Comparison of ENCODE assay signal across 21 cellular contexts in the genomic region with DNA sequence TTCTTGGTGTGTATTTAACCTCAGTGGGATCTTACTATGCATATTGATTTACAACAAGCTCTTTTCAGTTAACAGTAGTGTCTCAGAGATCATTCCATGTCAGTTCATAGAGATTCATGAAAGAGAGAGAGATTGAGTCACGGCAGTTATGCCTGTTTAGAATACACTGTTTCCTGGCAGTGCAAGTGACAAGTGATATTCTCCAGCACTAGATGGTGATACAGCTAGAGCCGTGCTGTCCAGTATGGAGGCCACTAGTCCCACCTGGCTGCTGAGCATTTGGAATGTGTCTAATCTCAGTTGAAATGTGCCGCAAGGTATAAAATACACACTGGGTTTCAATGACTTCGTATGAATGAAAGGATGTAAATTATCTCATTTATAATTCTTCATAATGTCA.
A peak's percentile ranks its signal among the peaks of the same experiment; 100 is the strongest.
DNase-seq lines count a peak whose midpoint lies in the region; ATAC-seq and TF ChIP-seq lines count a peak whose summit lies in the region.
"Had no signal": no experiment of that assay in that cellular context is flagged by ENCODE, and none has a peak within 500 bp of the region (broad histone marks: within the 10 kb centered on the region; RNA-seq: fewer than 3 reads in every experiment).

No MANE protein-coding gene starts in this region.

- H4K20me1 ChIP-seq in neural cell (ENCODE audit: insufficient read depth), result no peaks in the 10 kb centered on the region
- H4K20me1 ChIP-seq: BLaER1 had no signal

- H3K36me3 ChIP-seq in right atrium auricular region (no peaks in the 10 kb centered on the region), heart left ventricle (no peaks in the 10 kb centered on the region), neural cell (ENCODE audit: insufficient read depth, low read length) (no peaks in the 10 kb centered on the region), transverse colon (no peaks in the 10 kb centered on the region)
- H3K36me3 ChIP-seq: BLaER1 had no signal

- H3K9me2 ChIP-seq in neural cell (ENCODE audit: insufficient read depth, low read length), result no peaks in the 10 kb centered on the region

- no peak overlapping the region for H3K4me3 ChIP-seq in right atrium auricular region
- H3K4me3 ChIP-seq in heart left ventricle, result no peak overlapping the region
- no peak overlapping the region for H3K4me3 ChIP-seq in neural cell (ENCODE audit: low read length)
- H3K4me3 ChIP-seq in transverse colon, result no peak overlapping the region
- H3K4me3 ChIP-seq: BLaER1, K562 had no signal

- peak; percentile 38 for TF ChIP-seq EP300 in neural cell (conservative IDR thresholded peaks at IDR 0.05; ENCODE audit: poor library complexity, severe bottlenecking)
- TF ChIP-seq EP300 in transverse colon (IDR thresholded peaks at IDR 0.05; ENCODE audit: low read depth), result no peak

- peak; percentile 36 for TF ChIP-seq RAD21 in neural cell (conservative IDR thresholded peaks at IDR 0.05)

- H3K4me1 ChIP-seq in right atrium auricular region (no peaks in the 10 kb centered on the region), heart left ventricle (peaks cover 0 to 10% (median 0%) of the 10 kb centered on the region in 12 donors), transverse colon (no peaks in the 10 kb centered on the region)
- H3K4me1 ChIP-seq: BLaER1 had no signal

- no peaks in the 10 kb centered on the region for H3F3A ChIP-seq in neural cell (ENCODE audit: insufficient read depth, low read length, poor library complexity, severe bottlenecking)

- intact Hi-C loops in Right ventricle myocardium superior (cut with DNase I), result no loop called here
- intact Hi-C loops in heart left ventricle (cut with DNase I), result loop anchor here in 1 of 10 donors (2.0 kb wide), 1 partner anchor 62 kb away; no protein-coding TSS in a partner anchor
- intact Hi-C loops in transverse colon (cut with DNase I; ENCODE audit: low total_unique reads), result no loop called here

- WGBS in heart left ventricle, 4 donors, result 22 to 43% (median 24%) methylated on average over 4 of the region's 4 CpGs
- WGBS in transverse colon (ENCODE audit: low coverage in 1 of 2), 2 donors, result 52 to 53% methylated on average over 3 to 4 of the region's 4 CpGs

- H3K9me3 ChIP-seq in right atrium auricular region (no peaks in the 10 kb centered on the region), heart left ventricle (peaks cover 0 to 6% (median 0%) of the 10 kb centered on the region in 12 donors), neural cell (ENCODE audit: low read length) (no peaks in the 10 kb centered on the region), transverse colon (no peaks in the 10 kb centered on the region)
- H3K9me3 ChIP-seq: BLaER1 had no signal

- no peaks in the 10 kb centered on the region for H3K27me3 ChIP-seq in right atrium auricular region
- H3K27me3 ChIP-seq in heart left ventricle, result no peaks in the 10 kb centered on the region
- no peaks in the 10 kb centered on the region for H3K27me3 ChIP-seq in neural cell (ENCODE audit: insufficient read depth, low read depth, low read length)
- no peaks in the 10 kb centered on the region for H3K27me3 ChIP-seq in transverse colon
- H3K27me3 ChIP-seq: BLaER1 had no signal

- H3K27ac ChIP-seq in right atrium auricular region (no peak overlapping the region), heart left ventricle (no peak overlapping the region), neural cell (ENCODE audit: low read length) (no peak overlapping the region), transverse colon (no peak overlapping the region)
- H3K27ac ChIP-seq: BLaER1 had no signal

- no peak overlapping the region for H3K9ac ChIP-seq in neural cell (ENCODE audit: low read length)
- H3K9ac ChIP-seq: BLaER1 had no signal

- no peak for TF ChIP-seq POLR2A in heart left ventricle (IDR thresholded peaks at IDR 0.05)
- TF ChIP-seq POLR2A in transverse colon (IDR thresholded peaks at IDR 0.05), result no peak

- H3K79me2 ChIP-seq in neural cell (replicated peaks; ENCODE audit: insufficient read depth, low read length), result no peaks in the 10 kb centered on the region

- ATAC-seq in Right ventricle myocardium superior (ENCODE audit: poor library complexity), result peak; percentile 96
- ATAC-seq in heart left ventricle, result peak; percentile 94 to 98 (median 96)
- ATAC-seq: K562 had no signal

- no peak overlapping the region for H2AFZ ChIP-seq in neural cell (ENCODE audit: low read depth, low read length)

- in situ Hi-C loops in transverse colon (cut with MboI; ENCODE audit: low pct_ligation_motif_present in 1 of 4, low pct_unique_long_range_greater_than_20kb in 1 of 4, low sequenced_read_pairs in 3 of 4), result no loop called here

- H3K4me2 ChIP-seq in neural cell (ENCODE audit: low read length), result no peak overlapping the region
- H3K4me2 ChIP-seq: BLaER1 had no signal

- no peak for DNase-seq in Right ventricle myocardium superior
- DNase-seq in right atrium auricular region (ENCODE audit: low spot score), result no peak
- DNase-seq in heart left ventricle, result peak in 4 of 5 donors; percentile 40 to 61 (median 44)
- DNase-seq in transverse colon, result peak; percentile 11
- no peak for DNase-seq in activated CD4-positive, alpha-beta T cell treated with anti-CD3 and anti-CD28 coated beads, Interleukin-2, amount 50 U/mL, for 4 hours
- no peak for DNase-seq in COLO829 (ENCODE audit: low spot score)
- no peak for DNase-seq in activated CD4-positive, CD25-positive, alpha-beta regulatory T cell treated with anti-CD3 and anti-CD28 coated beads, Interleukin-2, amount 50 U/mL, for 72 hours
- DNase-seq: CD4-positive, CD25-positive, alpha-beta regulatory T cell; H7; Kasumi-1; NCI-H1092 treated with DMSO at 0.1 percent for 48 hours; NCI-H1436; NCI-H1930; NCI-H446 treated with DMSO at 0.1 percent for 48 hours; NCI-H526; NCI-H82; RPMI8226; SHP77 treated with DMSO at 0.1 percent for 48 hours had no signal

- TF ChIP-seq CTCF in right atrium auricular region (IDR thresholded peaks at IDR 0.05), result peak in 1 of 2 donors; percentile 37
- TF ChIP-seq CTCF in heart left ventricle (IDR thresholded peaks at IDR 0.05), result peak in 3 of 12 donors; percentile 7 to 26 (median 24)
- TF ChIP-seq CTCF in neural cell (IDR thresholded peaks at IDR 0.05; ENCODE audit: poor library complexity, severe bottlenecking), result no peak
- TF ChIP-seq CTCF in transverse colon (IDR thresholded peaks at IDR 0.05), result no peak

TF ChIP-seq in neural cell, 6 proteins besides CTCF, POLR2A, EP300 and RAD21:
- TF ChIP-seq REST (IDR thresholded peaks at IDR 0.05; ENCODE audit: borderline replicate concordance), result no peak
- no peak for TF ChIP-seq POLR2AphosphoS5 (IDR thresholded peaks at IDR 0.05)
- no peak for TF ChIP-seq SMC3 (conservative IDR thresholded peaks at IDR 0.05; ENCODE audit: poor library complexity)
- TF ChIP-seq TAF1 (IDR thresholded peaks at IDR 0.05; ENCODE audit: low read depth), result no peak
- no peak for TF ChIP-seq EZH2 (IDR thresholded peaks at IDR 0.05; ENCODE audit: borderline replicate concordance, insufficient read depth, low read length, poor library complexity, severe bottlenecking)
- no peak for TF ChIP-seq MXI1 (conservative IDR thresholded peaks at IDR 0.05; ENCODE audit: poor library complexity, severe bottlenecking)

Comparison
In these comparisons a context has a peak if more than half of its experiments do, and no peak if none do; other contexts are left out.
1. DNase-seq: peak in heart left ventricle (4 of 5) and transverse colon (single experiment); none in Right ventricle myocardium superior (single experiment), right atrium auricular region (single experiment), activated CD4-positive, alpha-beta T cell treated with anti-CD3 and anti-CD28 coated beads, Interleukin-2, amount 50 U/mL, for 4 hours (0 of 2), COLO829 (single experiment) and activated CD4-positive, CD25-positive, alpha-beta regulatory T cell treated with anti-CD3 and anti-CD28 coated beads, Interleukin-2, amount 50 U/mL, for 72 hours (single experiment).